Comparison of ENCODE assay signal across 8 cellular contexts in genomic region chr16:3059723-3060242, GRCh38. TPM values are rescaled to one million over a fixed set of nuclear protein-coding genes. Genes with fewer than 3 reads are reported as not detected.
A peak's percentile ranks its signal among the peaks of the same experiment; 100 is the strongest.
DNase-seq lines count a peak whose midpoint lies in the region; ATAC-seq and TF ChIP-seq lines count a peak whose summit lies in the region.

No MANE protein-coding gene starts in this region.

- H3K9ac ChIP-seq in DND-41 (ENCODE audit: low read depth, low read length) (peak overlapping the region; percentile 83), OCI-LY3 (ENCODE audit: low read length) (peak overlapping the region; percentile 88), parathyroid adenoma (peak overlapping the region; percentile 25)

- peaks cover 12% of the 10 kb centered on the region; the same call in 1 of the 2 replicates for H4K20me1 ChIP-seq in DND-41 (ENCODE audit: insufficient read depth, low read length)
- H4K20me1 ChIP-seq in OCI-LY3 (ENCODE audit: insufficient read depth, low read length): 0 out of 2 replicates have a peak, but pooled peaks cover 2% of the 10 kb centered on the region

- H3K4me3 ChIP-seq in DND-41 (ENCODE audit: low read depth in 1 of 2, low read length in 2 of 2) (peak overlapping the region; percentile 51 to 74; a peak in 3 of 4 replicates), OCI-LY3 (ENCODE audit: low read length) (peak overlapping the region; percentile 82), parathyroid adenoma (ENCODE audit: low read depth, low read length) (peak overlapping the region; percentile 99)

- H3K27me3 ChIP-seq in DND-41 (ENCODE audit: insufficient read depth, low read length, poor library complexity) (no peaks in the 10 kb centered on the region), OCI-LY3 (ENCODE audit: low read depth, low read length) (peaks cover 5% of the 10 kb centered on the region; the same call in 1 of the 2 replicates), parathyroid adenoma (ENCODE audit: control insufficient read depth, insufficient read depth, low read length) (no peaks in the 10 kb centered on the region)

- ATAC-seq in DND-41 (ENCODE audit: insufficient read depth, low read depth): no peak
- ATAC-seq in GM18519 (IDR thresholded peaks at IDR 0.05; ENCODE audit: low FRiP score, unreplicated experiment): no peak
- ATAC-seq in left lobe of liver: no peak

- H3K36me3 ChIP-seq in DND-41 (ENCODE audit: insufficient read depth, low read length) (peaks cover 25% of the 10 kb centered on the region), OCI-LY3 (replicated peaks; ENCODE audit: low read depth, low read length) (no peaks in the 10 kb centered on the region), parathyroid adenoma (ENCODE audit: control insufficient read depth, insufficient read depth, low read length) (no peaks in the 10 kb centered on the region)

- H3K27ac ChIP-seq in DND-41 (ENCODE audit: low read length) (peak overlapping the region; percentile 90), OCI-LY3 (ENCODE audit: low read length) (no peak overlapping the region), epithelial cell of prostate (peak overlapping the region; percentile 14), parathyroid adenoma (peak overlapping the region; percentile 71)

- H2AFZ ChIP-seq in DND-41 (ENCODE audit: low read depth, low read length) (peak overlapping the region; percentile 76), OCI-LY3 (ENCODE audit: low read depth, low read length) (peak overlapping the region; percentile 93), parathyroid adenoma (peak overlapping the region; percentile 93)

- H3K4me1 ChIP-seq in DND-41 (ENCODE audit: insufficient read depth, low read length): peaks cover 36% of the 10 kb centered on the region
- H3K4me1 ChIP-seq in OCI-LY3 (ENCODE audit: low read length): peaks cover 9% of the 10 kb centered on the region
- no peaks in the 10 kb centered on the region for H3K4me1 ChIP-seq in parathyroid adenoma

- no peaks in the 10 kb centered on the region for H3K9me3 ChIP-seq in DND-41 (ENCODE audit: insufficient read depth, low read length, severe bottlenecking)
- H3K9me3 ChIP-seq in OCI-LY3 (ENCODE audit: insufficient read depth, low read length): no peaks in the 10 kb centered on the region
- no peaks in the 10 kb centered on the region for H3K9me3 ChIP-seq in parathyroid adenoma (ENCODE audit: control insufficient read depth, low read length)

- TF ChIP-seq CTCF in DND-41 (IDR thresholded peaks at IDR 0.05; ENCODE audit: borderline replicate concordance, extremely low read depth, low read length, poor library complexity, severe bottlenecking): no peak
- no peak for TF ChIP-seq CTCF in OCI-LY3 (IDR thresholded peaks at IDR 0.05; ENCODE audit: low read depth, low read length)
- TF ChIP-seq CTCF in parathyroid adenoma (IDR thresholded peaks at IDR 0.05): no peak

- peaks cover 27% of the 10 kb centered on the region for H3K79me2 ChIP-seq in DND-41 (ENCODE audit: insufficient read depth, low read length)
- no peaks in the 10 kb centered on the region for H3K79me2 ChIP-seq in OCI-LY3 (ENCODE audit: low read length)
- H3K79me2 ChIP-seq in parathyroid adenoma: no peaks in the 10 kb centered on the region

- peak overlapping the region; percentile 83 for H3K4me2 ChIP-seq in DND-41 (ENCODE audit: insufficient read depth, low read length)
- peak overlapping the region; percentile 98 for H3K4me2 ChIP-seq in OCI-LY3 (ENCODE audit: low read length)
- peak overlapping the region; percentile 99 for H3K4me2 ChIP-seq in parathyroid adenoma (ENCODE audit: low read length)

- DNase-seq in DND-41 (no peak), epithelial cell of prostate (ENCODE audit: low read depth, low spot score) (no peak), A172 (ENCODE audit: low spot score) (no peak), HCEC 1CT (no peak), left lobe of liver (ENCODE audit: low spot score) (no peak)

RNA-seq across cellular contexts. Expression of gene IL32, which starts 5.7 kb away (rescaled TPM):
- 113 and 115 TPM in 2 replicates for total RNA-seq in A172 (2014; rRNA removed; shearing (Covaris generic))
- 172 TPM for total RNA-seq in left lobe of liver

RNA-seq across cellular contexts. Expression of gene MMP25, which starts 13.4 kb away (rescaled TPM):
- 0.53 and 1.6 TPM in 2 replicates for total RNA-seq in A172 (2014; rRNA removed; shearing (Covaris generic))
- total RNA-seq in left lobe of liver: 0.96 TPM

RNA-seq across cellular contexts. Expression of gene BICDL2, which starts 23.0 kb away (rescaled TPM):
- not detected in 2 replicates for total RNA-seq in A172 (2014; rRNA removed; shearing (Covaris generic))
- total RNA-seq in left lobe of liver: 0.58 TPM

RNA-seq across cellular contexts. Expression of gene THOC6, which starts 35.9 kb away (rescaled TPM):
- total RNA-seq in A172 (2014; rRNA removed; shearing (Covaris generic)): 32.1 and 35.2 TPM in 2 replicates
- total RNA-seq in left lobe of liver: 9.6 TPM

RNA-seq across cellular contexts. Expression of gene HCFC1R1, which starts 36.0 kb away (rescaled TPM):
- total RNA-seq in A172 (2014; rRNA removed; shearing (Covaris generic)): 54.7 and 71.1 TPM in 2 replicates
- total RNA-seq in left lobe of liver: 11.2 TPM

Comparison
In these comparisons a context has a peak if more than half of its experiments do, and no peak if none do; other contexts are left out.
1. H3K9ac ChIP-seq: peak in every context shown above with its lines; median percentile 88 in OCI-LY3; 83 in DND-41; 25 in parathyroid adenoma.